ENCODE assay signal across 8 cellular contexts in the genomic region with DNA sequence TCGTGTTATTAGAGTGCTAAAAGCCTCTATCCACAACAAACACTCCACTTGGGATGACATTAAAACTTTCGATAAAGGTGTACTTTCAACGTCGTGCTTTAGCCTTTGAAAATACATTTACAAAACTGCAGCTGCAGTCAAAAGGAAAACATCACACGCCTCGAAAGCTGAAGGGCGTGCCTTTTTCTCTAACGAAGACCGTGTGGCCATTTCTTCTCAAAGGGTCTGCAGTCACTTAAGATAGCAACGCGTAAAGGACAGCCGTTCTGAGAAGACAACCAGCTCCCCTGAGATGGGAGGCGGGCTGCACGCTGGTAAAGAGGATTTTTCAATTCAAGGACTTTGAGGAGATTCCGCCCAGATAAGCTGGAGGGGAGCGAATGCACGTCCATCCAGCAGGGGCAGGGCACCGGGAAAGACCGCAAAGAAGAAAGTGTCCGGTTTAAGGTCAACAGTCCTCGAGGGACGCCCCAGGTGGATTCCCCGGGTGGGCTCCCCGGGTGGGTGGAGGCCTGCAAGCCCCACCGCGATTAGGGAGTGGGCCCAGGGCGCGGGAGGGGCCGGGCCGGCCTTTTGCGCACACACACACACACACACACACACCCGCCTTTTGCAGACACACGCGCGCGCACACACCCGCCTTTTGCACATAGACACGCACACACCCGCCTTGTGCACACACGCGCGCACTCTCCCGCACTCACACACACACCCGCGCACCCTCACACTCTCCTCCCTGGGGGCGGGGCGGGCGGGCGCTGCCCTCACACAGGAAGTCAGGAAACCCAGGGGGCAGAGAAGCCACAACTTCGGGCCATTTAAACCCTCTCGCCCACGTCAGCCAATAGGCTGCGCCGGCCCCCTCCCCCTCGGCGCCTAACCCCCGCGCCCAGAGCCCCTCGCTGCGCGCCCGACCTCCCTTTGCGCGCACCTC. TPM values are rescaled to one million over a fixed set of nuclear protein-coding genes. Genes with fewer than 3 reads are reported as not detected.
A peak's percentile ranks its signal among the peaks of the same experiment; 100 is the strongest.
DNase-seq lines count a peak whose midpoint lies in the region; ATAC-seq, FAIRE-seq and TF ChIP-seq lines count a peak whose summit lies in the region.

No MANE protein-coding gene starts in this region.

- peaks cover 39% of the 10 kb centered on the region for H4K20me1 ChIP-seq in HepG2 (ENCODE audit: insufficient read depth, low read length)

- peak; percentile 52 for DNase-seq in SIG-M5 treated with dmso at 0.1 percent for 504 hours (lab: John Stamatoyannopoulos, UW; ENCODE audit: unreplicated experiment)
- DNase-seq in SIG-M5 (lab: John Stamatoyannopoulos, UW), result no peak
- peak; percentile 46 for DNase-seq in NCI-H2171 treated with DMSO at 0.1 percent for 48 hours (lab: John Stamatoyannopoulos, UW)
- peak; percentile 82 for DNase-seq in activated CD4-positive, alpha-beta T cell treated with anti-CD3 and anti-CD28 coated beads, Interleukin-2, amount 10 ng/mL, durations not matched to agents 24 days and 14 days
- peak in 7 of 10 donors; percentile 22 to 51 (median 48) for DNase-seq in dorsolateral prefrontal cortex
- DNase-seq in HepG2 (ENCODE audit: low spot score), result peak; percentile 74
- peak in 2 of 3 donors; percentile 18 for DNase-seq in stimulated activated CD4-positive, alpha-beta T cell treated with anti-CD3 and anti-CD28 coated beads, TNF-alpha, amount 100 ng/mL, for 1 hour (ENCODE audit: low read depth in 3 of 3, low spot score in 1 of 3)

- peak overlapping the region; percentile 72 for H3K27ac Mint-ChIP-seq in activated CD4-positive, alpha-beta T cell treated with anti-CD3 and anti-CD28 coated beads, Interleukin-2, amount 10 ng/mL, durations not matched to agents 24 days and 14 days

- CTCF ChIA-PET in HepG2 (lab: Yijun Ruan, JAX; ENCODE audit: low intra/inter-chr PET ratio, low total read pairs), result interaction anchor here (0.8 to 1.5 kb wide), 2 partner anchors 19 to 20 kb away, joined by 3 to 4 read pairs; no protein-coding TSS in a partner anchor

- peak in 12 of 56 donors; percentile 9 to 40 (median 15) for TF ChIP-seq CTCF in dorsolateral prefrontal cortex (IDR thresholded peaks at IDR 0.05 in 54 of 56, conservative IDR thresholded peaks at IDR 0.05 in 2 of 56; ENCODE audit: low read depth in 1 of 56, partially characterized antibody in 56 of 56)
- TF ChIP-seq CTCF in HepG2 (CRISPR knock-in tag; IDR thresholded peaks at IDR 0.05), result peak; percentile 24; the same call in 1 of the 2 replicates

- H3K79me2 ChIP-seq in HepG2 (ENCODE audit: insufficient read depth, low read length), result peaks cover 84% of the 10 kb centered on the region

- H3K9me3 ChIP-seq in HepG2 (ENCODE audit: low read length), result no peaks in the 10 kb centered on the region

- peak; percentile 7; the same call in 1 of the 2 replicates for TF ChIP-seq RAD21 in HepG2 (CRISPR knock-in tag; IDR thresholded peaks at IDR 0.05)

- BruUV-seq in HepG2 (replicated peaks; lab: Mats Ljungman, UMichigan), result no TSS peak

- in situ Hi-C loops in HepG2 (cut with HindIII; ENCODE audit: extremely low pct_ligation_motif_present, low pct_unique_long_range_greater_than_20kb), result loop anchor here (25.0 kb wide), 1 partner anchor 1491 kb away; the partner anchor contains the start of gene MAP3K8

- peaks cover 3% of the 10 kb centered on the region for H3K36me3 Mint-ChIP-seq in activated CD4-positive, alpha-beta T cell treated with anti-CD3 and anti-CD28 coated beads, Interleukin-2, amount 10 ng/mL, durations not matched to agents 24 days and 14 days (ENCODE audit: low read depth)

- H3K4me2 ChIP-seq in HepG2 (ENCODE audit: low read depth, low read length), result peak overlapping the region; percentile 74

- H3K9ac ChIP-seq in HepG2 (ENCODE audit: insufficient read depth, low read depth, low read length), result peak overlapping the region; percentile 96

- H3K9me3 Mint-ChIP-seq in activated CD4-positive, alpha-beta T cell treated with anti-CD3 and anti-CD28 coated beads, Interleukin-2, amount 10 ng/mL, durations not matched to agents 24 days and 14 days, result no peaks in the 10 kb centered on the region

- H3K27me3 Mint-ChIP-seq in activated CD4-positive, alpha-beta T cell treated with anti-CD3 and anti-CD28 coated beads, Interleukin-2, amount 10 ng/mL, durations not matched to agents 24 days and 14 days, result peaks cover 6% of the 10 kb centered on the region

- H3K27ac ChIP-seq in dorsolateral prefrontal cortex (peak overlapping the region in 53 of 59 donors; percentile 8 to 98 (median 93)), HepG2 (ENCODE audit: extremely low read length, insufficient read depth, low read length) (peak overlapping the region; percentile 97)

- POLR2A ChIA-PET in HepG2 (lab: Yijun Ruan, JAX), result interaction anchor here (0.6 to 4.8 kb wide), 9 partner anchors 10 to 146 kb away, joined by 3 to 37 read pairs (median 4); no protein-coding TSS in a partner anchor

- no peak overlapping the region for H2AFZ ChIP-seq in HepG2 (ENCODE audit: low read length)

- no peaks in the 10 kb centered on the region for H3K36me3 ChIP-seq in HepG2 (replicated peaks in 1 of 2; ENCODE audit: control insufficient read depth in 1 of 2, insufficient read depth in 2 of 2, low read length in 2 of 2)

- H3K27me3 ChIP-seq in dorsolateral prefrontal cortex, result no peaks in the 10 kb centered on the region
- no peaks in the 10 kb centered on the region; a peak in 1 of 5 replicates for H3K27me3 ChIP-seq in HepG2 (ENCODE audit: control insufficient read depth in 1 of 2, insufficient read depth in 2 of 2, low read length in 2 of 2)

- FAIRE-seq in HepG2 (lab: Jason Lieb, UNC), result peak; percentile 32

- peak; percentile 33 for ATAC-seq in HG02970 (IDR thresholded peaks at IDR 0.05; ENCODE audit: low FRiP score, unreplicated experiment)
- peak; percentile 58 for ATAC-seq in HepG2

- TF ChIP-seq EP300 in HepG2 (IDR thresholded peaks at IDR 0.05; ENCODE audit: low read depth in 2 of 2, low read length in 2 of 2) (no peak), HepG2 (CRISPR knock-in tag; IDR thresholded peaks at IDR 0.05; ENCODE audit: borderline replicate concordance) (no peak)

- peak; percentile 14 to 46; a peak in 2 of 4 replicates for TF ChIP-seq POLR2A in HepG2 (IDR thresholded peaks at IDR 0.05; ENCODE audit: insufficient read depth in 1 of 2, low read depth in 2 of 2, low read length in 2 of 2)

- peak overlapping the region; percentile 55 to 96 (median 86) for H3K4me3 ChIP-seq in dorsolateral prefrontal cortex
- peak overlapping the region; percentile 68 to 97 (median 97) for H3K4me3 ChIP-seq in HepG2 (replicated peaks in 1 of 3; ENCODE audit: insufficient read depth in 1 of 3, low read depth in 2 of 3, low read length in 3 of 3)

- H3K4me1 ChIP-seq in HepG2 (ENCODE audit: insufficient read depth, low read length), result peaks cover 51% of the 10 kb centered on the region

- peaks cover 36% of the 10 kb centered on the region for H3K4me1 Mint-ChIP-seq in activated CD4-positive, alpha-beta T cell treated with anti-CD3 and anti-CD28 coated beads, Interleukin-2, amount 10 ng/mL, durations not matched to agents 24 days and 14 days

- intact Hi-C loops in activated CD4-positive, alpha-beta T cell treated with anti-CD3 and anti-CD28 coated beads, Interleukin-2, amount 10 ng/mL, durations not matched to agents 24 days and 14 days (cut with micrococcal nuclease), result loop anchor here (2.0 to 10.0 kb wide), 6 partner anchors 79 to 1223 kb away; partner anchors contain the start of genes EPC1 and KIF5B
- intact Hi-C loops in dorsolateral prefrontal cortex (cut with DNase I), result loop anchor here (5.0 to 10.0 kb wide), 4 partner anchors 66 to 449 kb away; partner anchors contain the start of genes KIF5B (in 2 of the 2) and EPC1 (in 1 of the 2)
- intact Hi-C loops in HepG2 (cut with micrococcal nuclease; ENCODE audit: unreplicated experiment), result loop anchor here (2.0 to 5.0 kb wide), 4 partner anchors 17 to 79 kb away; no protein-coding TSS in a partner anchor

- WGBS in HepG2 (ENCODE audit: low lambda C conversion rate), result under 1% methylated on average over 46 of the region's 64 CpGs

- peak overlapping the region; percentile 89 for H3K4me3 Mint-ChIP-seq in activated CD4-positive, alpha-beta T cell treated with anti-CD3 and anti-CD28 coated beads, Interleukin-2, amount 10 ng/mL, durations not matched to agents 24 days and 14 days

RNA-seq across cellular contexts. Expression of gene ARHGAP12, which starts 0.8 kb away (rescaled TPM):
- total RNA-seq in activated CD4-positive, alpha-beta T cell treated with anti-CD3 and anti-CD28 coated beads, Interleukin-2, amount 10 ng/mL, durations not matched to agents 24 days and 14 days, result 3.6 and 3.7 TPM in 2 replicates
- total RNA-seq in dorsolateral prefrontal cortex (10 to 100 TPM; 27.1 to 48.7 (median 38.6) TPM), HepG2 (2016; rRNA removed; fragmentation: Illumina TruSeq; extraction: Trizol) (54.6 and 64.4 TPM in 2 replicates)
- 245 and 284 TPM in 2 replicates for total RNA-seq in HepG2 (2016; cell fraction: cytosol; rRNA removed; fragmentation: Illumina TruSeq; extraction: Trizol; ENCODE audit: low read depth)
- 54.1 and 61.8 TPM in 2 replicates for total RNA-seq in HepG2 (2016; cell fraction: insoluble cytoplasmic fraction; rRNA removed; fragmentation: Illumina TruSeq; extraction: Trizol)
- 83.7 and 98.1 TPM in 2 replicates for total RNA-seq in HepG2 (2016; cell fraction: membrane; rRNA removed; fragmentation: Illumina TruSeq; extraction: Trizol)
- total RNA-seq in HepG2 (2016; cell fraction: nucleus; rRNA removed; fragmentation: Illumina TruSeq; extraction: Trizol), result 58.3 and 61.0 TPM in 2 replicates
- 15.9 and 25.0 TPM in 2 replicates for polyA plus RNA-seq in HepG2 (2011; rRNA removed)
- 7.7 and 11.1 TPM in 2 replicates for polyA plus RNA-seq in HepG2 (2011; cell fraction: cytosol; rRNA removed)
- 18.5 and 19.2 TPM in 2 replicates for polyA plus RNA-seq in HepG2 (2011; cell fraction: nucleus; rRNA removed)
- 15.2 and 21.2 TPM in 2 replicates for polyA plus RNA-seq in HepG2 (2012)
- 0.86 and 0.93 TPM in 2 replicates for polyA plus RNA-seq in HepG2 (2016; cell fraction: cytosol; fragmentation: Illumina TruSeq; extraction: Trizol; ENCODE audit: low read depth)
- 44.3 and 46.9 TPM in 2 replicates for polyA plus RNA-seq in HepG2 (2016; cell fraction: insoluble cytoplasmic fraction; fragmentation: Illumina TruSeq; extraction: Trizol; ENCODE audit: low read depth)
- 6.4 and 6.9 TPM in 2 replicates for polyA plus RNA-seq in HepG2 (2016; cell fraction: membrane; fragmentation: Illumina TruSeq; extraction: Trizol; ENCODE audit: low read depth)
- 52.4 and 57.1 TPM in 2 replicates for polyA plus RNA-seq in HepG2 (2016; cell fraction: nucleus; fragmentation: Illumina TruSeq; extraction: Trizol; ENCODE audit: insufficient read depth, low read depth)
- polyA minus RNA-seq in HepG2 (2011; rRNA and poly(A)+ RNA removed; ENCODE audit: low replicate concordance), result 3.7 and 13.7 TPM in 2 replicates
- polyA minus RNA-seq in HepG2 (2011; cell fraction: cytosol; rRNA and poly(A)+ RNA removed), result 36.2 and 37.1 TPM in 2 replicates
- 132 TPM in 2 replicates for polyA minus RNA-seq in HepG2 (2011; cell fraction: nucleus; rRNA and poly(A)+ RNA removed)
